ENCODE assay signal across 11 cellular contexts in genomic region chr20:44186201-44186600, GRCh38. TPM values are rescaled to one million over a fixed set of nuclear protein-coding genes. Genes with fewer than 3 reads are reported as not detected.
DNase-seq lines count a peak whose midpoint lies in the region; ATAC-seq and TF ChIP-seq lines count a peak whose summit lies in the region.
"Had no signal": no experiment of that assay in that cellular context is flagged by ENCODE, and none has a peak within 500 bp of the region (broad histone marks: within the 10 kb centered on the region; RNA-seq: fewer than 3 reads in every experiment).

No MANE protein-coding gene starts in this region.

- no peaks in the 10 kb centered on the region for H3K36me3 Mint-ChIP-seq in endodermal cell (ENCODE audit: low read depth)
- H3K36me3 Mint-ChIP-seq: activated naive CD8-positive, alpha-beta T cell treated with anti-CD3 and anti-CD28 coated beads for 36 hours had no signal

- peak overlapping the region; percentile 30; the same call in 2 of the 3 replicates for H2BK15ac ChIP-seq in IMR-90 (ENCODE audit: low read depth, low read length)

- TF ChIP-seq RAD21 in IMR-90 (IDR thresholded peaks at IDR 0.05; ENCODE audit: low read length) = no peak

- peaks cover 8% of the 10 kb centered on the region for H3K27me3 Mint-ChIP-seq in endodermal cell (ENCODE audit: insufficient read depth)

- H3K27ac ChIP-seq in IMR-90 (ENCODE audit: insufficient read depth, low read length) (no peak overlapping the region), endodermal cell (ENCODE audit: low read depth, low read length) (no peak overlapping the region), tibial nerve (no peak overlapping the region)

- TF ChIP-seq POLR2A in IMR-90 (IDR thresholded peaks at IDR 0.05; ENCODE audit: low read depth, low read length) = no peak
- TF ChIP-seq POLR2A in tibial nerve (IDR thresholded peaks at IDR 0.05) = no peak

- H3K4ac ChIP-seq in IMR-90 (ENCODE audit: low read depth, low read length) = peak overlapping the region; percentile 98

- H2BK120ac ChIP-seq in IMR-90 (ENCODE audit: low read depth, low read length) = peak overlapping the region; percentile 98; the same call in 1 of the 2 replicates

- no peak for TF ChIP-seq EP300 in tibial nerve (IDR thresholded peaks at IDR 0.05)

- H3K27me3 ChIP-seq in IMR-90 (ENCODE audit: control insufficient read depth, insufficient read depth, low read length) (no peaks in the 10 kb centered on the region), endodermal cell (ENCODE audit: control insufficient read depth, insufficient read depth, low read length, poor library complexity, severe bottlenecking) (no peaks in the 10 kb centered on the region), mucosa of stomach (ENCODE audit: control insufficient read depth, insufficient read depth, low read length) (peaks cover 30% of the 10 kb centered on the region), tibial nerve (peaks cover 0 to 30% of the 10 kb centered on the region in 2 donors)

- H2AFZ ChIP-seq in IMR-90 (replicated peaks; ENCODE audit: low read length, poor library complexity) = no peak overlapping the region

- intact Hi-C loops in IMR-90 (cut with micrococcal nuclease) = no loop called here

- no peak overlapping the region for H3K4me2 ChIP-seq in IMR-90 (ENCODE audit: low read depth, low read length)

- peaks cover 0 to 19% of the 10 kb centered on the region in 2 experiments; a peak in 1 of 4 replicates for H3K79me1 ChIP-seq in IMR-90 (ENCODE audit: low read depth in 1 of 2, low read length in 2 of 2)

- peaks cover 19% of the 10 kb centered on the region for H3K9me1 ChIP-seq in IMR-90 (ENCODE audit: insufficient read depth, low read length)

- H3K4me1 ChIP-seq in IMR-90 (ENCODE audit: control insufficient read depth, insufficient read depth, low read length) (peaks cover 17% of the 10 kb centered on the region), endodermal cell (ENCODE audit: control insufficient read depth, insufficient read depth, low read length) (peaks cover 9% of the 10 kb centered on the region), mucosa of stomach (ENCODE audit: control insufficient read depth, insufficient read depth, low read length) (no peaks in the 10 kb centered on the region), tibial nerve (peaks cover 0 to 19% (median 10%) of the 10 kb centered on the region in 4 donors)

- no peak overlapping the region for H2BK20ac ChIP-seq in IMR-90 (ENCODE audit: low read depth, low read length)

- WGBS in IMR-90 (ENCODE audit: extremely low coverage in 2 of 2, insufficient read length in 1 of 2), 2 experiments = 97% methylated on average over 10 of the region's 14 CpGs; no CpG with 5 or more reads in 1 of the 2 experiments
- 86 to 92% methylated on average over 11 to 14 of the region's 14 CpGs for WGBS in endodermal cell (ENCODE audit: insufficient coverage in 1 of 2, insufficient read length in 1 of 2), 2 experiments
- 82 to 84% methylated on average over 14 of the region's 14 CpGs for WGBS in tibial nerve, 2 donors

- CTCF ChIA-PET in IMR-90 (lab: Yijun Ruan, JAX) = no interaction called here

- H3K4me3 ChIP-seq in IMR-90 (ENCODE audit: insufficient read depth, low read depth, low read length) (no peak overlapping the region), endodermal cell (ENCODE audit: low read length) (peak overlapping the region; percentile 71), mucosa of stomach (ENCODE audit: low read length) (no peak overlapping the region), tibial nerve (peak overlapping the region in 3 of 4 donors; percentile 13 to 48 (median 15))

- no peak for ATAC-seq in IMR-90 (ENCODE audit: low read depth)
- no peak for ATAC-seq in HG03457 (IDR thresholded peaks at IDR 0.05; ENCODE audit: unreplicated experiment)

- DNase-seq in IMR-90 (no peak), endodermal cell (no peak), tibial nerve (ENCODE audit: low spot score in 2 of 2) (no peak), NCI-H748 treated with DMSO at 0.1 percent for 48 hours (lab: John Stamatoyannopoulos, UW) (no peak)
- no peak for DNase-seq in activated naive CD4-positive, alpha-beta T cell treated with anti-CD3 and anti-CD28 coated beads, Interleukin-2, amount 50 U/mL, for 16 hours
- no peak for DNase-seq in activated CD4-positive, CD25-positive, alpha-beta regulatory T cell treated with anti-CD3 and anti-CD28 coated beads, Interleukin-2, amount 50 U/mL, for 72 hours
- DNase-seq: activated naive CD8-positive, alpha-beta T cell treated with anti-CD3 and anti-CD28 coated beads for 36 hours; hippocampal formation; Karpas-422 had no signal

- H3K18ac ChIP-seq in IMR-90 (ENCODE audit: low read depth, low read length) = no peak overlapping the region

- H4K20me1 ChIP-seq in IMR-90 (ENCODE audit: insufficient read depth, low read length) = no peaks in the 10 kb centered on the region

- no peaks in the 10 kb centered on the region for H3K9me3 Mint-ChIP-seq in endodermal cell
- H3K9me3 Mint-ChIP-seq: activated naive CD8-positive, alpha-beta T cell treated with anti-CD3 and anti-CD28 coated beads for 36 hours had no signal

- H2BK5ac ChIP-seq in IMR-90 (ENCODE audit: low read depth, low read length, poor library complexity, severe bottlenecking) = no peak overlapping the region

- H2AK9ac ChIP-seq in IMR-90 (replicated peaks; ENCODE audit: low read depth, low read length, poor library complexity) = peak overlapping the region; percentile 83

- H4K91ac ChIP-seq in IMR-90 (ENCODE audit: insufficient read depth, low read depth, low read length) = peak overlapping the region; percentile 39; the same call in 1 of the 2 replicates

- in situ Hi-C loops in IMR-90 (cut with MboI; ENCODE audit: low sequenced_read_pairs) = loop anchor here (5.0 kb wide), 1 partner anchor 69 kb away; no protein-coding TSS in a partner anchor

- H3K27ac Mint-ChIP-seq in endodermal cell = no peak overlapping the region
- H3K27ac Mint-ChIP-seq: activated naive CD8-positive, alpha-beta T cell treated with anti-CD3 and anti-CD28 coated beads for 36 hours had no signal

- no peaks in the 10 kb centered on the region for H3K9me3 ChIP-seq in IMR-90 (ENCODE audit: control insufficient read depth, insufficient read depth, low read length)
- no peaks in the 10 kb centered on the region for H3K9me3 ChIP-seq in endodermal cell (ENCODE audit: control insufficient read depth, low read length)
- no peaks in the 10 kb centered on the region for H3K9me3 ChIP-seq in mucosa of stomach (ENCODE audit: control insufficient read depth, low read length)
- no peaks in the 10 kb centered on the region for H3K9me3 ChIP-seq in tibial nerve

- peak overlapping the region; percentile 82 for H2AK5ac ChIP-seq in IMR-90 (ENCODE audit: low read depth, low read length)

- POLR2A ChIA-PET in IMR-90 (lab: Charles Lee; ENCODE audit: unreplicated experiment) = interaction anchor here (0.9 kb wide), 1 partner anchor 21 kb away, joined by 5 read pairs; no protein-coding TSS in a partner anchor

- TF ChIP-seq CTCF in IMR-90 (conservative IDR thresholded peaks at IDR 0.05; ENCODE audit: low read depth, low read length) = no peak
- TF ChIP-seq CTCF in endodermal cell (conservative IDR thresholded peaks at IDR 0.05) = no peak
- no peak for TF ChIP-seq CTCF in tibial nerve (IDR thresholded peaks at IDR 0.05)

- H3K36me3 ChIP-seq in IMR-90 (ENCODE audit: control insufficient read depth, insufficient read depth, low read length) = no peaks in the 10 kb centered on the region
- no peaks in the 10 kb centered on the region for H3K36me3 ChIP-seq in endodermal cell (ENCODE audit: control insufficient read depth, insufficient read depth, low read length)
- H3K36me3 ChIP-seq in mucosa of stomach (ENCODE audit: control insufficient read depth, insufficient read depth, low read length) = no peaks in the 10 kb centered on the region
- no peaks in the 10 kb centered on the region for H3K36me3 ChIP-seq in tibial nerve

- H3K14ac ChIP-seq in IMR-90 (replicated peaks; ENCODE audit: low read depth, low read length) = peak overlapping the region; percentile 23; the same call in 1 of the 2 replicates

- no peak overlapping the region; a peak in 2 of 4 replicates for H4K8ac ChIP-seq in IMR-90 (ENCODE audit: low read depth in 2 of 2, low read length in 2 of 2)

- BruUV-seq in IMR-90 (replicated peaks; lab: Mats Ljungman, UMichigan) = no TSS peak

- H3K9ac ChIP-seq in IMR-90 (ENCODE audit: low read depth, low read length) = no peak overlapping the region; the same call in 1 of the 2 replicates
- no peak overlapping the region for H3K9ac ChIP-seq in endodermal cell (ENCODE audit: extremely low read depth, low read length, poor library complexity, severe bottlenecking)
- peak overlapping the region; percentile 57 for H3K9ac ChIP-seq in mucosa of stomach (ENCODE audit: low read length)

- no peak overlapping the region for H3K56ac ChIP-seq in IMR-90 (ENCODE audit: extremely low read depth, insufficient read depth, low read length)

- no peak overlapping the region for H4K5ac ChIP-seq in IMR-90 (ENCODE audit: low read depth, low read length)

- peak overlapping the region; percentile 58 for H3K4me3 Mint-ChIP-seq in endodermal cell
- H3K4me3 Mint-ChIP-seq: activated naive CD8-positive, alpha-beta T cell treated with anti-CD3 and anti-CD28 coated beads for 36 hours had no signal

- dilution Hi-C loops in IMR-90 (cut with HindIII; ENCODE audit: low sequenced_read_pairs, unreplicated experiment) = no loop called here

- no peak overlapping the region for H3K23ac ChIP-seq in IMR-90 (ENCODE audit: low read depth, low read length)

- peaks cover 27% of the 10 kb centered on the region for H3K4me1 Mint-ChIP-seq in endodermal cell

TF ChIP-seq in IMR-90, 13 proteins besides CTCF, POLR2A, EP300 and RAD21 (continues in another document):
- TF ChIP-seq MAFK (IDR thresholded peaks at IDR 0.05; ENCODE audit: low read depth, low read length) = no peak
- TF ChIP-seq RFX5 (IDR thresholded peaks at IDR 0.05; ENCODE audit: low read depth, low read length) = no peak
- no peak for TF ChIP-seq BHLHE40 (IDR thresholded peaks at IDR 0.05; ENCODE audit: low read depth, low read length)
- no peak for TF ChIP-seq FOS (IDR thresholded peaks at IDR 0.05; ENCODE audit: low read depth, low read length)
- no peak for TF ChIP-seq CHD1 (IDR thresholded peaks at IDR 0.05; ENCODE audit: low read depth, low read length)

RNA-seq across cellular contexts. Expression of gene JPH2, which starts 0.8 kb away (rescaled TPM):
- total RNA-seq in IMR-90 (2012; rRNA removed) (0.54 and 0.83 TPM in 2 replicates), endodermal cell (1 to 10 TPM in 1 of 2 donors, under 1 TPM in 1; 0.86 to 1.0 TPM), tibial nerve (1 to 10 TPM; 3.1 to 6.3 (median 5.3) TPM)
- polyA plus RNA-seq in IMR-90 (2012; rRNA removed) = 0.44 TPM in 2 replicates
- 0.31 and 0.60 TPM in 2 replicates for polyA plus RNA-seq in IMR-90 (2012; cell fraction: cytosol; rRNA removed)
- polyA plus RNA-seq in IMR-90 (2012; cell fraction: nucleus; rRNA removed; ENCODE audit: low replicate concordance) = 0.40 and 0.71 TPM in 2 replicates
- polyA plus RNA-seq in endodermal cell (2013, experiment 1 of 2) = 2.0 TPM
- polyA plus RNA-seq in endodermal cell (2013, experiment 2 of 2) = 2.2 TPM

RNA-seq across cellular contexts. Expression of gene OSER1, which starts 24.4 kb away (rescaled TPM):
- total RNA-seq in IMR-90 (2012; rRNA removed) = 66.9 and 70.6 TPM in 2 replicates
- polyA plus RNA-seq in IMR-90 (2012; rRNA removed) = 27.7 and 32.6 TPM in 2 replicates
- polyA plus RNA-seq in IMR-90 (2012; cell fraction: cytosol; rRNA removed) = 10.3 and 11.0 TPM in 2 replicates
- 20.0 and 103 TPM in 2 replicates for polyA plus RNA-seq in IMR-90 (2012; cell fraction: nucleus; rRNA removed; ENCODE audit: low replicate concordance)
- total RNA-seq in endodermal cell = 10 to 100 TPM; 34.2 to 38.7 TPM
- 41.1 TPM for polyA plus RNA-seq in endodermal cell (2013, experiment 1 of 2)
- 40.1 TPM for polyA plus RNA-seq in endodermal cell (2013, experiment 2 of 2)
- 10 to 100 TPM; 31.2 to 47.9 (median 35.3) TPM for total RNA-seq in tibial nerve

Comparison
In these comparisons a context has a peak if more than half of its experiments do, and no peak if none do; other contexts are left out.
1. H3K4me3 ChIP-seq: peak in endodermal cell (single experiment) and tibial nerve (3 of 4); none in IMR-90 (single experiment) and mucosa of stomach (single experiment).